In genomic region chr11:60345489-60345888, GRCh38 we compare ENCODE assay signal across 8 cellular contexts. TPM values are rescaled to one million over a fixed set of nuclear protein-coding genes. Genes with fewer than 3 reads are reported as not detected.
DNase-seq lines count a peak whose midpoint lies in the region; ATAC-seq, FAIRE-seq and TF ChIP-seq lines count a peak whose summit lies in the region.

No MANE protein-coding gene starts in this region.

- FAIRE-seq in kidney (lab: Jason Lieb, UNC): no peak

- CTCF ChIA-PET in Calu3 (lab: Charles Lee): interaction anchor here (0.7 to 1.8 kb wide), 3 partner anchors 18 to 542 kb away, joined by 3 to 10 read pairs (median 8); no protein-coding TSS in a partner anchor

- no peak overlapping the region for H3K27ac Mint-ChIP-seq in Calu3 (ENCODE audit: unreplicated experiment)

- no peaks in the 10 kb centered on the region for H3K9me3 Mint-ChIP-seq in Calu3 (ENCODE audit: low read depth, unreplicated experiment)

- no TSS peak for BruUV-seq in Calu3 (replicated peaks; lab: Mats Ljungman, UMichigan)

- H3K27ac ChIP-seq in kidney (ENCODE audit: low read depth in 2 of 2, low read length in 2 of 2): no peak overlapping the region

- H3K36me3 Mint-ChIP-seq in Calu3 (ENCODE audit: insufficient read depth, unreplicated experiment): no peaks in the 10 kb centered on the region

- DNase-seq in Calu3 (peak; percentile 63), left kidney (ENCODE audit: low read depth, low spot score) (peak; percentile 19), kidney (no peak), DMS153 treated with DMSO at 0.1 percent for 48 hours (lab: John Stamatoyannopoulos, UW; ENCODE audit: unreplicated experiment) (no peak), epidermal melanocyte (ENCODE audit: insufficient read length, low spot score) (no peak)

- no peak overlapping the region for H3K4me3 ChIP-seq in kidney (ENCODE audit: low read length in 2 of 2)

- peaks cover 35% of the 10 kb centered on the region for H3K27me3 Mint-ChIP-seq in Calu3 (ENCODE audit: unreplicated experiment)

- intact Hi-C loops in Calu3 (cut with micrococcal nuclease; ENCODE audit: unreplicated experiment) (loop anchor here (1.0 to 10.0 kb wide), 3 partner anchors 80 to 521 kb away; no protein-coding TSS in a partner anchor), kidney (cut with DNase I) (no loop called here)

- H3K4me1 ChIP-seq in kidney (ENCODE audit: control insufficient read depth in 1 of 2, insufficient read depth in 1 of 2, low read depth in 1 of 2, low read length in 2 of 2): no peaks in the 10 kb centered on the region

- H3K9ac ChIP-seq in kidney (ENCODE audit: low read length in 2 of 2): no peak overlapping the region

- TF ChIP-seq CTCF in Calu3 (IDR thresholded peaks at IDR 0.05; ENCODE audit: unreplicated experiment) (peak; percentile 56), kidney (IDR thresholded peaks at IDR 0.05; ENCODE audit: borderline replicate concordance, extremely low read depth, insufficient read depth) (no peak)

- no peaks in the 10 kb centered on the region for H3K36me3 ChIP-seq in kidney (ENCODE audit: control insufficient read depth in 1 of 2, insufficient read depth in 2 of 2, low read length in 2 of 2)

- no peak overlapping the region for H3K4me3 Mint-ChIP-seq in Calu3 (ENCODE audit: low read depth, unreplicated experiment)

- ATAC-seq in GM21529 (IDR thresholded peaks at IDR 0.05; ENCODE audit: unreplicated experiment) (peak; percentile 40), SK-N-SH treated with all-trans-retinoic acid at 6 μM for 48 hours (peak; percentile 24; the same call in 1 of the 3 replicates), GM18909 (IDR thresholded peaks at IDR 0.05; ENCODE audit: poor library complexity, unreplicated experiment) (no peak)

- H3K4me1 Mint-ChIP-seq in Calu3 (ENCODE audit: low read depth, unreplicated experiment): no peaks in the 10 kb centered on the region

- H3K9me3 ChIP-seq in kidney (ENCODE audit: control insufficient read depth in 1 of 2, low read length in 2 of 2): no peaks in the 10 kb centered on the region

TF ChIP-seq in SK-N-SH treated with all-trans-retinoic acid at 6 μM for 48 hours, 23 proteins besides CTCF, POLR2A, EP300 and RAD21:
- TF ChIP-seq ZNF8 (CRISPR knock-in tag; IDR thresholded peaks at IDR 0.05) (no peak), RARB (CRISPR knock-in tag; IDR thresholded peaks at IDR 0.05) (no peak), SNAI2 (CRISPR knock-in tag; IDR thresholded peaks at IDR 0.05) (no peak), ZNF565 (CRISPR knock-in tag; conservative IDR thresholded peaks at IDR 0.05; ENCODE audit: low read depth) (no peak), PPARA (CRISPR knock-in tag; IDR thresholded peaks at IDR 0.05; ENCODE audit: borderline replicate concordance) (no peak), ZFP30 (CRISPR knock-in tag; IDR thresholded peaks at IDR 0.05) (no peak), PATZ1 (CRISPR knock-in tag; IDR thresholded peaks at IDR 0.05; ENCODE audit: borderline replicate concordance) (no peak), ZFP3 (CRISPR knock-in tag; IDR thresholded peaks at IDR 0.05) (no peak), CSDC2 (CRISPR knock-in tag; IDR thresholded peaks at IDR 0.05) (no peak), CREB5 (CRISPR knock-in tag; IDR thresholded peaks at IDR 0.05; ENCODE audit: low read depth) (no peak)

RNA-seq across cellular contexts. Expression of gene MS4A6E, which starts 18.4 kb away (rescaled TPM):
- total RNA-seq in Calu3 (2022): not detected in 2 replicates
- total RNA-seq in kidney: 0.38 TPM
- polyA plus RNA-seq in kidney (ENCODE audit: insufficient read depth, low read depth, low replicate concordance): not detected

RNA-seq across cellular contexts. Expression of gene MS4A7, which starts 32.8 kb away (rescaled TPM):
- total RNA-seq in Calu3 (2022): not detected in 2 replicates
- total RNA-seq in kidney: 47.6 TPM
- 7.0 TPM for polyA plus RNA-seq in kidney (ENCODE audit: insufficient read depth, low read depth, low replicate concordance)

RNA-seq across cellular contexts. Expression of gene MS4A14, which starts 50.8 kb away (rescaled TPM):
- total RNA-seq in Calu3 (2022) (not detected in 2 replicates), kidney (2.1 TPM)
- 0.34 TPM for polyA plus RNA-seq in kidney (ENCODE audit: insufficient read depth, low read depth, low replicate concordance)

Comparison
In these comparisons a context has a peak if more than half of its experiments do, and no peak if none do; other contexts are left out.
1. DNase-seq: peak in Calu3 (single experiment) and left kidney (single experiment); none in kidney (single experiment), DMS153 treated with DMSO at 0.1 percent for 48 hours (single experiment) and epidermal melanocyte (single experiment).
2. RNA of gene MS4A7, which starts 32.8 kb away (total RNA-seq): 47.6 TPM in kidney (single experiment); not detected in Calu3; every median in the first group is over 10 times any median in the second.